In the genomic region with DNA sequence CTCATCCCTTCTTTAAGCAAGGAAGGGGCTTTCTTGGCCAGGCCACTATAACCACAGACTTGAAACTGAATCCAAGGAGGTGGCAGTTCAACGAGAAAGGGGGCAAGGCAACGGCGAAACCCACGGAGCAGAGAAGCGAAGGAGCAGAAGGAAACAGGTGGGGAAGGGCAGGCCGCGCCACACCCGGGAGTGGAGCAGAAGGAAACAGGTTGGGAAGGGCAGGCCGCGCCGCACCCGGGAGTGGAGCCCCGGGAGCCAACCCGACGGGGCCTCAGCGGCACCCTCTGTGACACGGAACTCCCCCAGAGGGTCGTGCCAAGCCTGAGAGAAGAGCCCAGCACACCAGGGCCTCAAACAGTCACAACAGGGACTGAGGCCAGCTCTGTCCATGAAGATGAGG, we compare ENCODE assay signal across 15 cellular contexts. TPM values are rescaled to one million over a fixed set of nuclear protein-coding genes. Genes with fewer than 3 reads are reported as not detected.
A peak's percentile ranks its signal among the peaks of the same experiment; 100 is the strongest.
DNase-seq lines count a peak whose midpoint lies in the region; ATAC-seq and TF ChIP-seq lines count a peak whose summit lies in the region.
"Had no signal": no experiment of that assay in that cellular context is flagged by ENCODE, and none has a peak within 500 bp of the region (broad histone marks: within the 10 kb centered on the region; RNA-seq: fewer than 3 reads in every experiment).

No MANE protein-coding gene starts in this region.

- H3K36me3 ChIP-seq in HEK293 (ENCODE audit: control insufficient read depth in 2 of 2, insufficient read depth in 1 of 2, low read length in 2 of 2) (peaks cover 49 to 87% of the 10 kb centered on the region in 2 experiments), MG63 (peaks cover 16% of the 10 kb centered on the region; the same call in 1 of the 2 replicates)

- H3K9me3 ChIP-seq in HEK293 (ENCODE audit: control insufficient read depth, insufficient read depth, low read depth, low read length) (no peaks in the 10 kb centered on the region), MG63 (no peaks in the 10 kb centered on the region)

- no peaks in the 10 kb centered on the region for H3K9me3 Mint-ChIP-seq in T-helper 1 cell treated with Interleukin-12 subunit alpha and Interleukin-12 subunit beta and Interleukin-4 antibody, amounts not matched to agents 30 μg/mL and 1 μg/mL, for 36 hours
- H3K9me3 Mint-ChIP-seq in progenitor cell of endocrine pancreas (ENCODE audit: low read depth), result no peaks in the 10 kb centered on the region
- no peaks in the 10 kb centered on the region for H3K9me3 Mint-ChIP-seq in activated T-cell treated with anti-CD3 and anti-CD28 coated beads, Interleukin-2, amount 50 U/mL, for 72 hours
- H3K9me3 Mint-ChIP-seq: CD14-positive monocyte; CD8-positive, alpha-beta T cell had no signal

- no peaks in the 10 kb centered on the region for H3K27me3 ChIP-seq in MG63

- H3K4me3 Mint-ChIP-seq in T-helper 1 cell treated with Interleukin-12 subunit alpha and Interleukin-12 subunit beta and Interleukin-4 antibody, amounts not matched to agents 30 μg/mL and 1 μg/mL, for 36 hours, result no peak overlapping the region
- no peak overlapping the region for H3K4me3 Mint-ChIP-seq in progenitor cell of endocrine pancreas (ENCODE audit: low read depth)
- no peak overlapping the region for H3K4me3 Mint-ChIP-seq in activated T-cell treated with anti-CD3 and anti-CD28 coated beads, Interleukin-2, amount 50 U/mL, for 72 hours
- H3K4me3 Mint-ChIP-seq: CD14-positive monocyte; CD8-positive, alpha-beta T cell had no signal

- intact Hi-C loops in left colon (cut with DNase I, micrococcal nuclease), result loop anchor here (10.0 kb wide), 1 partner anchor 91 kb away; a partner anchor contains a TSS

- H3K4me3 ChIP-seq in HEK293 (ENCODE audit: low read depth, low read length), result no peak overlapping the region
- no peak overlapping the region for H3K4me3 ChIP-seq in MG63

- H3K27ac Mint-ChIP-seq in T-helper 1 cell treated with Interleukin-12 subunit alpha and Interleukin-12 subunit beta and Interleukin-4 antibody, amounts not matched to agents 30 μg/mL and 1 μg/mL, for 36 hours, result peak overlapping the region; percentile 31
- peak overlapping the region; percentile 45 for H3K27ac Mint-ChIP-seq in progenitor cell of endocrine pancreas
- no peak overlapping the region for H3K27ac Mint-ChIP-seq in activated T-cell treated with anti-CD3 and anti-CD28 coated beads, Interleukin-2, amount 50 U/mL, for 72 hours
- H3K27ac Mint-ChIP-seq: CD8-positive, alpha-beta T cell had no signal

- H3K36me3 Mint-ChIP-seq in T-helper 1 cell treated with Interleukin-12 subunit alpha and Interleukin-12 subunit beta and Interleukin-4 antibody, amounts not matched to agents 30 μg/mL and 1 μg/mL, for 36 hours (ENCODE audit: low read depth), result peaks cover 27% of the 10 kb centered on the region
- peaks cover 27% of the 10 kb centered on the region for H3K36me3 Mint-ChIP-seq in progenitor cell of endocrine pancreas (ENCODE audit: insufficient read depth)
- peaks cover 13 to 26% of the 10 kb centered on the region in 2 donors for H3K36me3 Mint-ChIP-seq in activated T-cell treated with anti-CD3 and anti-CD28 coated beads, Interleukin-2, amount 50 U/mL, for 72 hours (ENCODE audit: insufficient read depth in 2 of 2)
- H3K36me3 Mint-ChIP-seq: CD8-positive, alpha-beta T cell had no signal

- peaks cover 5% of the 10 kb centered on the region for H3K4me1 Mint-ChIP-seq in T-helper 1 cell treated with Interleukin-12 subunit alpha and Interleukin-12 subunit beta and Interleukin-4 antibody, amounts not matched to agents 30 μg/mL and 1 μg/mL, for 36 hours (ENCODE audit: low read depth)
- H3K4me1 Mint-ChIP-seq in progenitor cell of endocrine pancreas (ENCODE audit: low read depth), result no peaks in the 10 kb centered on the region
- H3K4me1 Mint-ChIP-seq in activated T-cell treated with anti-CD3 and anti-CD28 coated beads, Interleukin-2, amount 50 U/mL, for 72 hours (ENCODE audit: low read depth), result no peaks in the 10 kb centered on the region

- CTCF ChIA-PET in HEK293 (lab: Yijun Ruan, JAX), result no interaction called here

- DNase-seq in T-helper 1 cell (no peak), left colon (no peak), progenitor cell of endocrine pancreas (ENCODE audit: low spot score, unreplicated experiment) (no peak), MG63 (no peak), NCI-H748 treated with DMSO at 0.1 percent for 48 hours (lab: John Stamatoyannopoulos, UW) (no peak)
- no peak for DNase-seq in activated T-cell treated with anti-CD3 and anti-CD28 coated beads, Interleukin-2, amount 50 U/mL, for 72 hours
- DNase-seq: CD8-positive, alpha-beta T cell; COR-L47; DND-41; GDM1 had no signal

- peak; percentile 56 for ATAC-seq in left colon
- no peak for ATAC-seq in activated T-cell treated with anti-CD3 and anti-CD28 coated beads, Interleukin-2, amount 50 U/mL, for 72 hours (replicated peaks in 1 of 2)
- ATAC-seq: CD8-positive, alpha-beta T cell; HCT116 had no signal

- no peak overlapping the region for H3K27ac ChIP-seq in HEK293 (ENCODE audit: extremely low read depth, low read depth, low read length)
- H3K27ac ChIP-seq: 22Rv1 had no signal

- no peaks in the 10 kb centered on the region for H3K4me1 ChIP-seq in HEK293 (ENCODE audit: control insufficient read depth, insufficient read depth, low read length)

- H3K27me3 Mint-ChIP-seq in T-helper 1 cell treated with Interleukin-12 subunit alpha and Interleukin-12 subunit beta and Interleukin-4 antibody, amounts not matched to agents 30 μg/mL and 1 μg/mL, for 36 hours (ENCODE audit: low read depth), result no peaks in the 10 kb centered on the region
- H3K27me3 Mint-ChIP-seq in progenitor cell of endocrine pancreas, result no peaks in the 10 kb centered on the region
- H3K27me3 Mint-ChIP-seq in activated T-cell treated with anti-CD3 and anti-CD28 coated beads, Interleukin-2, amount 50 U/mL, for 72 hours (ENCODE audit: low read depth), result no peaks in the 10 kb centered on the region

- no peak for TF ChIP-seq CTCF in HEK293 (tag by site-specific recombination; IDR thresholded peaks at IDR 0.05)
- TF ChIP-seq CTCF in progenitor cell of endocrine pancreas (IDR thresholded peaks at IDR 0.05; ENCODE audit: unreplicated experiment), result no peak

- POLR2A ChIA-PET in HEK293 (lab: Yijun Ruan, JAX), result interaction anchor here (1.1 kb wide), 1 partner anchor 77 kb away, joined by 3 read pairs; a partner anchor contains a TSS

TF ChIP-seq in HEK293, 187 proteins besides CTCF, POLR2A, EP300 and RAD21:
- TF ChIP-seq KLF1 (tag by site-specific recombination; IDR thresholded peaks at IDR 0.05), result peak; percentile 99
- TF ChIP-seq SP3 (tag by site-specific recombination; IDR thresholded peaks at IDR 0.05), result no peak

RNA-seq across cellular contexts. Expression of a gene that starts 20.3 kb away (rescaled TPM):
- total RNA-seq in left colon, result 10 to 100 TPM; 11.1 to 26.6 TPM
- 74.5 and 81.6 TPM in 2 replicates for total RNA-seq in progenitor cell of endocrine pancreas
- total RNA-seq in MG63 (2014; rRNA removed; shearing (Covaris generic); ENCODE audit: low replicate concordance), result 11.9 and 13.1 TPM in 2 replicates
- 100 to 1,000 TPM in 1 of 2 donors, 10 to 100 TPM in 1; 90.6 to 128 TPM for total RNA-seq in activated T-cell treated with anti-CD3 and anti-CD28 coated beads, Interleukin-2, amount 50 U/mL, for 72 hours

RNA-seq across cellular contexts. Expression of a gene that starts 32.2 kb away (rescaled TPM):
- 10 to 100 TPM; 70.2 to 97.7 TPM for total RNA-seq in left colon
- 24.2 TPM in 2 replicates for total RNA-seq in progenitor cell of endocrine pancreas
- total RNA-seq in MG63 (2014; rRNA removed; shearing (Covaris generic); ENCODE audit: low replicate concordance), result 5.0 and 5.3 TPM in 2 replicates
- under 1 TPM; 0.69 to 0.91 TPM for total RNA-seq in activated T-cell treated with anti-CD3 and anti-CD28 coated beads, Interleukin-2, amount 50 U/mL, for 72 hours
